ENCODE assay signal across 30 cellular contexts in genomic region chr4:56272946-56273728, GRCh38.
"Had no signal": no experiment of that assay in that cellular context is flagged by ENCODE, and none has a peak within 500 bp of the region (broad histone marks: within the 10 kb centered on the region; RNA-seq: fewer than 3 reads in every experiment).

No MANE protein-coding gene starts in this region.

- H3K9me3 ChIP-seq: left lung, stomach, suprapubic skin, tibial artery had no signal

- H3K27ac Mint-ChIP-seq: activated CD4-positive, alpha-beta memory T cell treated with anti-CD3 and anti-CD28 coated beads, Interleukin-2, amount 10 ng/mL, durations not matched to agents 7 days and 5 days; activated naive CD4-positive, alpha-beta T cell treated with anti-CD3 and anti-CD28 coated beads, Interleukin-2, amount 50 U/mL, for 72 hours; naive thymus-derived CD4-positive, alpha-beta T cell; stimulated activated effector memory CD8-positive, alpha-beta T cell treated with anti-CD3 and anti-CD28 coated beads, Interleukin-12 subunit alpha, Interleukin-12 subunit beta, amount 100 ng/mL, for 72 hours; T-helper 1 cell treated with Interleukin-12 subunit alpha and Interleukin-12 subunit beta and Interleukin-4 antibody, amounts not matched to agents 30 μg/mL and 1 μg/mL, for 36 hours had no signal

- FAIRE-seq: TTC549 had no signal

- H3K4me3 ChIP-seq: coronary artery, dorsolateral prefrontal cortex, heart left ventricle, left lung, lung, SK-N-MC, skin epidermis, stomach, suprapubic skin, tibial artery had no signal

- H3K4me1 Mint-ChIP-seq: activated CD4-positive, alpha-beta memory T cell treated with anti-CD3 and anti-CD28 coated beads, Interleukin-2, amount 10 ng/mL, durations not matched to agents 7 days and 5 days; stimulated activated effector memory CD8-positive, alpha-beta T cell treated with anti-CD3 and anti-CD28 coated beads, Interleukin-12 subunit alpha, Interleukin-12 subunit beta, amount 100 ng/mL, for 72 hours had no signal

- H3K4me1 ChIP-seq: foreskin keratinocyte, heart left ventricle, left lung, stomach, suprapubic skin, tibial artery had no signal

- H3K9me3 Mint-ChIP-seq: activated CD4-positive, alpha-beta memory T cell treated with anti-CD3 and anti-CD28 coated beads, Interleukin-2, amount 10 ng/mL, durations not matched to agents 7 days and 5 days; activated T-cell treated with anti-CD3 and anti-CD28 coated beads, Interleukin-2, amount 50 U/mL, for 4 hours; stimulated activated effector memory CD8-positive, alpha-beta T cell treated with anti-CD3 and anti-CD28 coated beads, Interleukin-12 subunit alpha, Interleukin-12 subunit beta, amount 100 ng/mL, for 72 hours; T-helper 1 cell treated with Interleukin-12 subunit alpha and Interleukin-12 subunit beta and Interleukin-4 antibody, amounts not matched to agents 30 μg/mL and 1 μg/mL, for 36 hours had no signal

- H3K27me3 ChIP-seq: heart left ventricle, left lung, stomach, suprapubic skin, tibial artery had no signal

- H3K4me3 Mint-ChIP-seq: activated CD4-positive, alpha-beta memory T cell treated with anti-CD3 and anti-CD28 coated beads, Interleukin-2, amount 10 ng/mL, durations not matched to agents 7 days and 5 days; activated T-cell treated with anti-CD3 and anti-CD28 coated beads, Interleukin-2, amount 50 U/mL, for 4 hours; naive thymus-derived CD4-positive, alpha-beta T cell; stimulated activated effector memory CD8-positive, alpha-beta T cell treated with anti-CD3 and anti-CD28 coated beads, Interleukin-12 subunit alpha, Interleukin-12 subunit beta, amount 100 ng/mL, for 72 hours; T-helper 1 cell treated with Interleukin-12 subunit alpha and Interleukin-12 subunit beta and Interleukin-4 antibody, amounts not matched to agents 30 μg/mL and 1 μg/mL, for 36 hours had no signal

- H3K36me3 Mint-ChIP-seq: activated naive CD4-positive, alpha-beta T cell treated with anti-CD3 and anti-CD28 coated beads, Interleukin-2, amount 50 U/mL, for 72 hours; naive thymus-derived CD4-positive, alpha-beta T cell; stimulated activated effector memory CD8-positive, alpha-beta T cell treated with anti-CD3 and anti-CD28 coated beads, Interleukin-12 subunit alpha, Interleukin-12 subunit beta, amount 100 ng/mL, for 72 hours had no signal

- H3K27ac ChIP-seq: coronary artery, foreskin keratinocyte, heart left ventricle, left lung, SK-N-MC, skin epidermis, stomach, suprapubic skin, tibial artery, VCaP had no signal

- H3K36me3 ChIP-seq: heart left ventricle, left lung, stomach, suprapubic skin, tibial artery had no signal

- ATAC-seq: activated naive CD4-positive, alpha-beta T cell treated with anti-CD3 and anti-CD28 coated beads, Interleukin-2, amount 50 U/mL, for 72 hours; esophagus mucosa; foreskin keratinocyte; heart left ventricle; left lung; naive thymus-derived CD4-positive, alpha-beta T cell; sciatic nerve; stimulated activated effector memory CD8-positive, alpha-beta T cell treated with anti-CD3 and anti-CD28 coated beads, Interleukin-12 subunit alpha, Interleukin-12 subunit beta, amount 100 ng/mL, for 72 hours had no signal

- DNase-seq: activated CD4-positive, alpha-beta memory T cell treated with anti-CD3 and anti-CD28 coated beads, Interleukin-2, amount 10 ng/mL, durations not matched to agents 7 days and 5 days; activated CD4-positive, alpha-beta T cell treated with anti-CD3 and anti-CD28 coated beads for 48 hours; activated naive CD4-positive, alpha-beta T cell; activated T-cell treated with anti-CD3 and anti-CD28 coated beads, Interleukin-2, amount 50 U/mL, for 4 hours; anterior cingulate cortex; cerebellar nuclear complex; dorsolateral prefrontal cortex; foreskin keratinocyte; heart left ventricle; kidney glomerular epithelial cell; left lung; naive thymus-derived CD4-positive, alpha-beta T cell; posterior cingulate gyrus; retina; stimulated activated CD4-positive, alpha-beta T cell treated with anti-CD3 and anti-CD28 coated beads, Interleukin-4, amount 100 ng/mL, for 24 hours; stomach; T-helper 9 cell; tibial artery had no signal
